Comparison of ENCODE assay signal across 22 cellular contexts in genomic region chr3:65635661-65636060, GRCh38.
"Had no signal": no experiment of that assay in that cellular context is flagged by ENCODE, and none has a peak within 500 bp of the region (broad histone marks: within the 10 kb centered on the region; RNA-seq: fewer than 3 reads in every experiment).

No MANE protein-coding gene starts in this region.

- H3K27ac ChIP-seq: colonic mucosa, hepatocyte, pancreas, right lobe of liver, stomach, thoracic aorta, transverse colon had no signal

- H3K9me3 ChIP-seq: colonic mucosa, pancreas, right lobe of liver, stomach, thoracic aorta, transverse colon had no signal

- H3K4me3 ChIP-seq: colonic mucosa, hepatocyte, lung, pancreas, right lobe of liver, stomach, thoracic aorta, transverse colon had no signal

- H3K36me3 ChIP-seq: colonic mucosa, pancreas, right lobe of liver, stomach, thoracic aorta, transverse colon had no signal

- ATAC-seq: left cardiac atrium; left ventricle myocardium superior; natural killer cell treated with Interleukin-12 subunit alpha and Interleukin-12 subunit beta and Interleukin-15 and Interleukin-18, amount 100 ng/mL, for 72 hours; pancreas; stimulated activated naive B cell treated with anti-CD40 and anti-IgM and Interleukin-4, amounts not matched to agents 10 μg/mL and 1 μg/mL and 100 μg/mL, for 72 hours had no signal

- H3K27me3 ChIP-seq: colonic mucosa, hepatocyte, pancreas, right lobe of liver, stomach, transverse colon had no signal

- DNase-seq: colonic mucosa; endodermal cell; foreskin melanocyte; head of caudate nucleus; kidney; left cardiac atrium; left ventricle myocardium superior; mesenchymal stem cell; midbrain; occipital lobe; pancreas; right lobe of liver; stimulated activated CD4-positive, alpha-beta T cell treated with anti-CD3 and anti-CD28 coated beads, Interleukin-2, amount 100 ng/mL, for 24 hours; stimulated activated CD4-positive, alpha-beta T cell treated with anti-CD3 and anti-CD28 coated beads, Interleukin-4, amount 100 ng/mL, for 4 hours; stimulated activated naive B cell treated with anti-CD40 and anti-IgM and Interleukin-4, amounts not matched to agents 10 μg/mL and 1 μg/mL and 100 μg/mL, for 72 hours; stomach; substantia nigra; transverse colon had no signal

- H3K4me1 ChIP-seq: colonic mucosa, pancreas, right lobe of liver, transverse colon had no signal
